Comparison of ENCODE assay signal across 1 cellular context in genomic region chr4:157582141-157582540, GRCh38.
TF ChIP-seq lines count a peak whose summit lies in the region.

No MANE protein-coding gene starts in this region.

TF ChIP-seq in GM23338, 12 proteins besides CTCF, POLR2A, EP300 and RAD21 (continued from another document):
- TF ChIP-seq ZNF462 (CRISPR knock-in tag; IDR thresholded peaks at IDR 0.05) (no peak), ZNF331 (CRISPR knock-in tag; IDR thresholded peaks at IDR 0.05; ENCODE audit: low read depth) (no peak), EZH2phosphoT487 (IDR thresholded peaks at IDR 0.05; ENCODE audit: unreplicated experiment) (no peak), CREB1 (CRISPR knock-in tag; IDR thresholded peaks at IDR 0.05; ENCODE audit: low read depth) (no peak), STAT1 (IDR thresholded peaks at IDR 0.05; ENCODE audit: unreplicated experiment) (no peak)
